ENCODE assay signal across 9 cellular contexts in genomic region chr15:67080118-67080899, GRCh38. TPM values are rescaled to one million over a fixed set of nuclear protein-coding genes. Genes with fewer than 3 reads are reported as not detected.
DNase-seq lines count a peak whose midpoint lies in the region; ATAC-seq, FAIRE-seq and TF ChIP-seq lines count a peak whose summit lies in the region.
"Had no signal": no experiment of that assay in that cellular context is flagged by ENCODE, and none has a peak within 500 bp of the region (broad histone marks: within the 10 kb centered on the region; RNA-seq: fewer than 3 reads in every experiment).

No MANE protein-coding gene starts in this region.

- H3K36me3 Mint-ChIP-seq in Calu3 (ENCODE audit: insufficient read depth, unreplicated experiment), result peaks cover 62% of the 10 kb centered on the region

- H3K27me3 Mint-ChIP-seq in Calu3 (ENCODE audit: unreplicated experiment), result no peaks in the 10 kb centered on the region

- H3K4ac ChIP-seq in trophoblast cell (ENCODE audit: low read depth, low read length), result peak overlapping the region; percentile 31

- no peak overlapping the region for H4K8ac ChIP-seq in trophoblast cell (ENCODE audit: low read depth, low read length)

- 43 to 50% methylated on average over 12 of the region's 12 CpGs for WGBS in esophagus squamous epithelium, 2 donors
- WGBS in trophoblast cell (ENCODE audit: extremely low coverage, insufficient coverage, insufficient read length), result no CpG with 5 or more reads among the region's 12 CpGs

- H3K9me3 ChIP-seq in esophagus squamous epithelium (no peaks in the 10 kb centered on the region), trophoblast cell (ENCODE audit: insufficient read depth, low read depth, low read length) (no peaks in the 10 kb centered on the region)

- H2AFZ ChIP-seq in trophoblast cell (ENCODE audit: insufficient read depth, low read length, poor library complexity), result no peak overlapping the region

- peaks cover 1% of the 10 kb centered on the region for H3K79me2 ChIP-seq in trophoblast cell (ENCODE audit: control insufficient read depth, insufficient read depth, low read length, poor library complexity)

- H3K4me3 ChIP-seq in esophagus squamous epithelium (peak overlapping the region in 1 of 4 donors; percentile 24), trophoblast cell (ENCODE audit: low read depth, low read length) (no peak overlapping the region)

- H3K14ac ChIP-seq in trophoblast cell (ENCODE audit: low read length), result no peak overlapping the region

- H4K91ac ChIP-seq in trophoblast cell (ENCODE audit: low read depth, low read length), result no peak overlapping the region

- BruUV-seq in Calu3 (replicated peaks; lab: Mats Ljungman, UMichigan), result no TSS peak

- H4K12ac ChIP-seq in trophoblast cell (ENCODE audit: low read depth, low read length), result no peak overlapping the region

- H3K9ac ChIP-seq in trophoblast cell (ENCODE audit: low read length), result no peak overlapping the region

- no peak for TF ChIP-seq POLR2A in esophagus squamous epithelium (IDR thresholded peaks at IDR 0.05)
- TF ChIP-seq POLR2A in GM12892 (IDR thresholded peaks at IDR 0.05; ENCODE audit: low read depth, low read length), result no peak

- H3K4me1 ChIP-seq in esophagus squamous epithelium, result peaks cover 21 to 100% (median 87%) of the 10 kb centered on the region in 3 donors
- peaks cover 42 to 47% of the 10 kb centered on the region in 2 experiments for H3K4me1 ChIP-seq in trophoblast cell (ENCODE audit: control insufficient read depth in 1 of 2, insufficient read depth in 2 of 2, low read length in 2 of 2)

- no peaks in the 10 kb centered on the region for H3K9me3 Mint-ChIP-seq in Calu3 (ENCODE audit: low read depth, unreplicated experiment)

- ATAC-seq in HG03571 (IDR thresholded peaks at IDR 0.05; ENCODE audit: unreplicated experiment), result no peak

- no peak overlapping the region for H2BK12ac ChIP-seq in trophoblast cell (ENCODE audit: low read length)

- no peak overlapping the region for H2BK5ac ChIP-seq in trophoblast cell (ENCODE audit: low read depth, low read length, poor library complexity)

- CTCF ChIA-PET in Calu3 (lab: Charles Lee), result interaction anchor here (1.6 to 1.7 kb wide), 2 partner anchors 26 to 41 kb away, joined by 5 read pairs; no protein-coding TSS in a partner anchor

- peak overlapping the region; percentile 33 for H3K27ac Mint-ChIP-seq in Calu3 (ENCODE audit: unreplicated experiment)

- H3K27ac ChIP-seq in esophagus squamous epithelium (peak overlapping the region; percentile 7 to 83 (median 72)), trophoblast cell (ENCODE audit: low read depth, low read length) (no peak overlapping the region)

- H3K18ac ChIP-seq in trophoblast cell (ENCODE audit: low read length), result no peak overlapping the region

- H3K79me1 ChIP-seq in trophoblast cell (ENCODE audit: low read length), result peaks cover 10% of the 10 kb centered on the region

- no peak for TF ChIP-seq CTCF in Calu3 (IDR thresholded peaks at IDR 0.05; ENCODE audit: unreplicated experiment)
- no peak for TF ChIP-seq CTCF in esophagus squamous epithelium (IDR thresholded peaks at IDR 0.05)

- no peak overlapping the region for H2BK120ac ChIP-seq in trophoblast cell (ENCODE audit: insufficient read depth, low read length, poor library complexity)

- no peak overlapping the region for H3K4me2 ChIP-seq in trophoblast cell (ENCODE audit: low read length)

- H3K36me3 ChIP-seq in esophagus squamous epithelium, result peaks cover 0 to 28% (median 0%) of the 10 kb centered on the region in 3 donors
- peaks cover 8% of the 10 kb centered on the region in 2 experiments for H3K36me3 ChIP-seq in trophoblast cell (ENCODE audit: control insufficient read depth in 1 of 2, insufficient read depth in 2 of 2, low read length in 2 of 2)

- peaks cover 90% of the 10 kb centered on the region for H3K4me1 Mint-ChIP-seq in Calu3 (ENCODE audit: low read depth, unreplicated experiment)

- intact Hi-C loops in Calu3 (cut with micrococcal nuclease; ENCODE audit: unreplicated experiment), result no loop called here
- intact Hi-C loops in esophagus squamous epithelium (cut with DNase I), result no loop called here

- FAIRE-seq in GM12892 (lab: Jason Lieb, UNC), result no peak

- no peak overlapping the region for H3K23ac ChIP-seq in trophoblast cell (ENCODE audit: low read length)

- no peak overlapping the region for H3K4me3 Mint-ChIP-seq in Calu3 (ENCODE audit: low read depth, unreplicated experiment)

- DNase-seq in Calu3, result no peak
- DNase-seq in RPMI8226, result peak; percentile 32
- DNase-seq in esophagus squamous epithelium (lab: John Stamatoyannopoulos, UW), result no peak
- DNase-seq in trophoblast cell, result peak in 1 of 2 donors; percentile 27
- DNase-seq in DMS79 treated with DMSO at 0.1 percent for 48 hours (lab: John Stamatoyannopoulos, UW), result no peak
- no peak for DNase-seq in GM12892 (ENCODE audit: insufficient read length)
- no peak for DNase-seq in germinal center (ENCODE audit: low spot score)
- DNase-seq: NCI-H146 had no signal

- no peaks in the 10 kb centered on the region for H3K27me3 ChIP-seq in esophagus squamous epithelium
- no peaks in the 10 kb centered on the region for H3K27me3 ChIP-seq in trophoblast cell (ENCODE audit: insufficient read depth, low read length)

- no peak overlapping the region for H2AK5ac ChIP-seq in trophoblast cell (ENCODE audit: low read length)

RNA-seq across cellular contexts. Expression of gene SMAD3, which starts 14.9 kb away (rescaled TPM):
- total RNA-seq in Calu3 (2022), result 121 and 147 TPM in 2 replicates
- total RNA-seq in esophagus squamous epithelium, result 100 to 1,000 TPM in 2 of 4 donors, 10 to 100 TPM in 2; 70.8 to 134 (median 105) TPM
- polyA plus RNA-seq in trophoblast cell (2013), result 49.5 and 54.4 TPM in 2 replicates
- 20.6 TPM for polyA plus RNA-seq in GM12892 (2012; ENCODE audit: missing spikeins)
